Comparison of ENCODE assay signal across 8 cellular contexts in the genomic region with DNA sequence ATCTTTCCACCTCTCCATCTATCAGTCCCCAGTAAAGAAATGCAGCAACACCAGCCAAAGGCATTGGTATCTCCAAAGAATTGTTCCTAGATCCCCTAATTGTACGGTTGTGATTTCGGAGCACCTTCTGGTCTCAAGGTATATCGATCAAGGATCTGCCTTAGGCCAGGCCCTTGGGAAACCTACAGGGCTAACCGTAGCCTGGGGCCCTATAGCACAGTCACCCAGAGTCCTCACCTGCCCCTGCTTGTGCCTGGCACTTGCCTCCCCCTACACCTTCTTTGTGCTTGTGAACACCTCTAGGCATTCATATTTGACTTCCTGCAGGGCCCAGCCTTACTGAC. TPM values are rescaled to one million over a fixed set of nuclear protein-coding genes. Genes with fewer than 3 reads are reported as not detected.
DNase-seq lines count a peak whose midpoint lies in the region; ATAC-seq and TF ChIP-seq lines count a peak whose summit lies in the region.

No MANE protein-coding gene starts in this region.

- H2BK120ac ChIP-seq in mesendoderm (ENCODE audit: low read depth, low read length), result no peak overlapping the region

- no peak overlapping the region for H2AK5ac ChIP-seq in mesendoderm (ENCODE audit: low read length)

- H4K8ac ChIP-seq in mesendoderm (ENCODE audit: low read depth, low read length), result no peak overlapping the region

- peak overlapping the region; percentile 29 for H3K56ac ChIP-seq in mesendoderm (ENCODE audit: low read length)

- no peak for ATAC-seq in left ventricle myocardium superior
- no peak for ATAC-seq in upper lobe of right lung
- ATAC-seq in HG02759 (IDR thresholded peaks at IDR 0.05; ENCODE audit: unreplicated experiment), result no peak
- no peak for ATAC-seq in HG03108 (IDR thresholded peaks at IDR 0.05; ENCODE audit: unreplicated experiment)

- H3K36me3 Mint-ChIP-seq in brain, result peaks cover 44% of the 10 kb centered on the region

- no peaks in the 10 kb centered on the region for H3K9me3 ChIP-seq in cardiac muscle cell (ENCODE audit: low read depth)
- H3K9me3 ChIP-seq in upper lobe of right lung, result no peaks in the 10 kb centered on the region

- H3K27ac ChIP-seq in cardiac muscle cell (peak overlapping the region; percentile 55), mesendoderm (ENCODE audit: low read depth, low read length) (no peak overlapping the region), upper lobe of right lung (no peak overlapping the region)

- H3K4me1 Mint-ChIP-seq in brain, result peaks cover 41% of the 10 kb centered on the region

- H3K4ac ChIP-seq in mesendoderm (ENCODE audit: low read depth, low read length), result no peak overlapping the region

- H3K18ac ChIP-seq in mesendoderm (ENCODE audit: low read length), result no peak overlapping the region

- DNase-seq in cardiac muscle cell (ENCODE audit: low read depth in 1 of 2, low spot score in 1 of 2), result no peak
- DNase-seq in left ventricle myocardium superior, result no peak
- DNase-seq in mesendoderm, result no peak
- DNase-seq in upper lobe of right lung, result no peak
- no peak for DNase-seq in mucosa of gallbladder (ENCODE audit: low spot score)

- H3K4me1 ChIP-seq in cardiac muscle cell (ENCODE audit: low read depth) (no peaks in the 10 kb centered on the region), mesendoderm (ENCODE audit: control insufficient read depth, low read depth, low read length) (peaks cover 3% of the 10 kb centered on the region), upper lobe of right lung (peaks cover 20% of the 10 kb centered on the region)

- H4K5ac ChIP-seq in mesendoderm (ENCODE audit: low read length), result no peak overlapping the region

- no peaks in the 10 kb centered on the region for H3K79me2 ChIP-seq in mesendoderm (ENCODE audit: control insufficient read depth, insufficient read depth, low read length)

- no peak overlapping the region for H2BK5ac ChIP-seq in mesendoderm (ENCODE audit: low read length)

- intact Hi-C loops in left ventricle myocardium superior (cut with micrococcal nuclease) (no loop called here), upper lobe of right lung (cut with DNase I) (no loop called here)

- no peak overlapping the region for H3K23ac ChIP-seq in mesendoderm (ENCODE audit: low read length)

- H3K9me3 Mint-ChIP-seq in brain, result peaks cover 0 to 19% (median 2%) of the 10 kb centered on the region in 5 experiments

- H2BK15ac ChIP-seq in mesendoderm (replicated peaks; ENCODE audit: low read depth), result no peak overlapping the region

- H3K27me3 Mint-ChIP-seq in brain, result peaks cover 22% of the 10 kb centered on the region

- H3K4me3 ChIP-seq in cardiac muscle cell (peak overlapping the region; percentile 21), mesendoderm (ENCODE audit: low read length) (no peak overlapping the region), upper lobe of right lung (peak overlapping the region; percentile 32)

- H3K9ac ChIP-seq in mesendoderm (ENCODE audit: low read length), result peak overlapping the region; percentile 37

- no CpG with 5 or more reads among the region's 4 CpGs for WGBS in mesendoderm (ENCODE audit: extremely low coverage, insufficient coverage, low lambda C conversion rate)

- H3K4me3 Mint-ChIP-seq in brain, result peak overlapping the region; percentile 80 to 87 (median 83)

- H3K36me3 ChIP-seq in cardiac muscle cell (peaks cover 37% of the 10 kb centered on the region), mesendoderm (ENCODE audit: control insufficient read depth, insufficient read depth, low read length) (peaks cover 22% of the 10 kb centered on the region), upper lobe of right lung (peaks cover 51% of the 10 kb centered on the region)

- peak overlapping the region; percentile 5 for H3K4me2 ChIP-seq in mesendoderm (ENCODE audit: low read length)

- H3K79me1 ChIP-seq in mesendoderm (ENCODE audit: low read length), result no peaks in the 10 kb centered on the region

- H3K27ac Mint-ChIP-seq in brain, result peak overlapping the region; percentile 95 to 99 (median 98)

- TF ChIP-seq CTCF in cardiac muscle cell (IDR thresholded peaks at IDR 0.05; ENCODE audit: low read depth, low read length) (no peak), brain (conservative IDR thresholded peaks at IDR 0.05) (no peak), upper lobe of right lung (IDR thresholded peaks at IDR 0.05) (no peak)

- H3K27me3 ChIP-seq in cardiac muscle cell (no peaks in the 10 kb centered on the region), mesendoderm (ENCODE audit: insufficient read depth, low read length, poor library complexity) (no peaks in the 10 kb centered on the region), upper lobe of right lung (no peaks in the 10 kb centered on the region)

RNA-seq across cellular contexts. Expression of a gene that starts 16.8 kb away (rescaled TPM):
- total RNA-seq in cardiac muscle cell (15.1 and 77.7 TPM in 2 replicates), left ventricle myocardium superior (0.47 TPM), upper lobe of right lung (1.4 TPM), mucosa of gallbladder (1.9 TPM)
- polyA plus RNA-seq in cardiac muscle cell (17.8 and 133 TPM in 2 replicates), brain (ENCODE audit: insufficient read depth, low read depth, low replicate concordance) (55.1 TPM)
- 193 TPM for polyA plus RNA-seq in mesendoderm (2013, experiment 1 of 2)
- polyA plus RNA-seq in mesendoderm (2013, experiment 2 of 2), result 193 TPM

RNA-seq across cellular contexts. Expression of a gene that starts 20.6 kb away (rescaled TPM):
- total RNA-seq in cardiac muscle cell (7.4 and 15.6 TPM in 2 replicates), left ventricle myocardium superior (16.2 TPM), upper lobe of right lung (57.1 TPM), mucosa of gallbladder (66.3 TPM)
- polyA plus RNA-seq in cardiac muscle cell (17.1 and 23.0 TPM in 2 replicates), brain (ENCODE audit: insufficient read depth, low read depth, low replicate concordance) (21.4 TPM)
- 11.6 TPM for polyA plus RNA-seq in mesendoderm (2013, experiment 1 of 2)
- 11.9 TPM for polyA plus RNA-seq in mesendoderm (2013, experiment 2 of 2)

RNA-seq across cellular contexts. Expression of a gene that starts 21.9 kb away (rescaled TPM):
- total RNA-seq in cardiac muscle cell (49.9 and 62.5 TPM in 2 replicates), left ventricle myocardium superior (12.1 TPM), upper lobe of right lung (28.3 TPM), mucosa of gallbladder (31.4 TPM)
- polyA plus RNA-seq in cardiac muscle cell (48.2 and 62.0 TPM in 2 replicates), brain (ENCODE audit: insufficient read depth, low read depth, low replicate concordance) (20.4 TPM)
- 69.9 TPM for polyA plus RNA-seq in mesendoderm (2013, experiment 1 of 2)
- 69.8 TPM for polyA plus RNA-seq in mesendoderm (2013, experiment 2 of 2)

RNA-seq across cellular contexts. Expression of a gene that starts 37.2 kb away (rescaled TPM):
- total RNA-seq in cardiac muscle cell (19.7 and 26.4 TPM in 2 replicates), left ventricle myocardium superior (9.4 TPM), upper lobe of right lung (7.8 TPM), mucosa of gallbladder (12.4 TPM)
- polyA plus RNA-seq in cardiac muscle cell (13.2 and 13.7 TPM in 2 replicates), brain (ENCODE audit: insufficient read depth, low read depth, low replicate concordance) (8.7 TPM)
- polyA plus RNA-seq in mesendoderm (2013, experiment 1 of 2), result 1.9 TPM
- polyA plus RNA-seq in mesendoderm (2013, experiment 2 of 2), result 1.8 TPM

RNA-seq across cellular contexts. Expression of a gene that starts 51.0 kb away (rescaled TPM):
- total RNA-seq in cardiac muscle cell (39.8 and 40.7 TPM in 2 replicates), left ventricle myocardium superior (5.2 TPM), upper lobe of right lung (9.3 TPM), mucosa of gallbladder (22.5 TPM)
- polyA plus RNA-seq in cardiac muscle cell (54.6 and 62.4 TPM in 2 replicates), brain (ENCODE audit: insufficient read depth, low read depth, low replicate concordance) (47.2 TPM)
- polyA plus RNA-seq in mesendoderm (2013, experiment 1 of 2), result 3.7 TPM
- polyA plus RNA-seq in mesendoderm (2013, experiment 2 of 2), result 3.5 TPM
